21 cellular contexts compared by ENCODE assay signal in genomic region chr2:138272524-138273210, GRCh38.
DNase-seq lines count a peak whose midpoint lies in the region; ATAC-seq and TF ChIP-seq lines count a peak whose summit lies in the region.
"Had no signal": no experiment of that assay in that cellular context is flagged by ENCODE, and none has a peak within 500 bp of the region (broad histone marks: within the 10 kb centered on the region; RNA-seq: fewer than 3 reads in every experiment).

No MANE protein-coding gene starts in this region.

- no peak overlapping the region for H3K4me3 Mint-ChIP-seq in activated naive CD8-positive, alpha-beta T cell treated with anti-CD3 and anti-CD28 coated beads, Interleukin-2, amount 50 U/mL, for 24 hours
- no peak overlapping the region for H3K4me3 Mint-ChIP-seq in activated naive CD8-positive, alpha-beta T cell treated with anti-CD3 and anti-CD28 coated beads for 36 hours
- no peak overlapping the region for H3K4me3 Mint-ChIP-seq in activated CD4-positive, alpha-beta T cell treated with anti-CD3 and anti-CD28 coated beads, Interleukin-2, amount 10 ng/mL, durations not matched to agents 24 days and 14 days
- H3K4me3 Mint-ChIP-seq: B cell, GM23338, IgD-negative memory B cell had no signal

- no peak for DNase-seq in activated naive CD8-positive, alpha-beta T cell treated with anti-CD3 and anti-CD28 coated beads, Interleukin-2, amount 50 U/mL, for 24 hours
- no peak for DNase-seq in activated naive CD8-positive, alpha-beta T cell treated with anti-CD3 and anti-CD28 coated beads for 36 hours
- DNase-seq in mesendoderm (no peak), retina (peak; percentile 24), NK-92 (lab: John Stamatoyannopoulos, UW; ENCODE audit: unreplicated experiment) (no peak)
- DNase-seq in activated CD4-positive, alpha-beta T cell treated with anti-CD3 and anti-CD28 coated beads for 48 hours: no peak
- DNase-seq in activated CD4-positive, alpha-beta T cell treated with anti-CD3 and anti-CD28 coated beads, Interleukin-2, amount 10 ng/mL, durations not matched to agents 24 days and 14 days: no peak
- DNase-seq: DMS 273 treated with DMSO at 0.1 percent for 48 hours, DND-41, HCEC 1CT, Karpas-422, MM.1S, NCI-H1092, NCI-H1436 treated with DMSO at 0.1 percent for 48 hours, NCI-H2029 treated with DMSO at 0.1 percent for 48 hours, NCI-H2171 had no signal

- H3K27me3 Mint-ChIP-seq in activated naive CD8-positive, alpha-beta T cell treated with anti-CD3 and anti-CD28 coated beads, Interleukin-2, amount 50 U/mL, for 24 hours: peaks cover 2% of the 10 kb centered on the region
- H3K27me3 Mint-ChIP-seq in activated naive CD8-positive, alpha-beta T cell treated with anti-CD3 and anti-CD28 coated beads for 36 hours: no peaks in the 10 kb centered on the region
- no peaks in the 10 kb centered on the region for H3K27me3 Mint-ChIP-seq in activated CD4-positive, alpha-beta T cell treated with anti-CD3 and anti-CD28 coated beads, Interleukin-2, amount 10 ng/mL, durations not matched to agents 24 days and 14 days
- H3K27me3 Mint-ChIP-seq: B cell had no signal

- no peak for TF ChIP-seq CTCF in VCaP (conservative IDR thresholded peaks at IDR 0.05)

- H3K79me2 ChIP-seq in mesendoderm (ENCODE audit: control insufficient read depth, insufficient read depth, low read length): no peaks in the 10 kb centered on the region

- no peak overlapping the region for H3K56ac ChIP-seq in mesendoderm (ENCODE audit: low read length)

- no peak overlapping the region for H4K8ac ChIP-seq in mesendoderm (ENCODE audit: low read depth, low read length)

- H4K5ac ChIP-seq in mesendoderm (ENCODE audit: low read length): no peak overlapping the region

- H3K4me3 ChIP-seq in mesendoderm (ENCODE audit: low read length): no peak overlapping the region
- H3K4me3 ChIP-seq: GM23338 had no signal

- intact Hi-C loops in activated CD4-positive, alpha-beta T cell treated with anti-CD3 and anti-CD28 coated beads, Interleukin-2, amount 10 ng/mL, durations not matched to agents 24 days and 14 days (cut with micrococcal nuclease): no loop called here

- H3K9me3 Mint-ChIP-seq in activated naive CD8-positive, alpha-beta T cell treated with anti-CD3 and anti-CD28 coated beads, Interleukin-2, amount 50 U/mL, for 24 hours: no peaks in the 10 kb centered on the region
- H3K9me3 Mint-ChIP-seq in activated naive CD8-positive, alpha-beta T cell treated with anti-CD3 and anti-CD28 coated beads for 36 hours: no peaks in the 10 kb centered on the region
- H3K9me3 Mint-ChIP-seq in activated CD4-positive, alpha-beta T cell treated with anti-CD3 and anti-CD28 coated beads, Interleukin-2, amount 10 ng/mL, durations not matched to agents 24 days and 14 days: no peaks in the 10 kb centered on the region

- H3K9ac ChIP-seq in mesendoderm (ENCODE audit: low read length): no peak overlapping the region

- no peak overlapping the region for H3K27ac Mint-ChIP-seq in activated naive CD8-positive, alpha-beta T cell treated with anti-CD3 and anti-CD28 coated beads, Interleukin-2, amount 50 U/mL, for 24 hours
- no peak overlapping the region for H3K27ac Mint-ChIP-seq in activated naive CD8-positive, alpha-beta T cell treated with anti-CD3 and anti-CD28 coated beads for 36 hours
- H3K27ac Mint-ChIP-seq in activated CD4-positive, alpha-beta T cell treated with anti-CD3 and anti-CD28 coated beads, Interleukin-2, amount 10 ng/mL, durations not matched to agents 24 days and 14 days: no peak overlapping the region
- H3K27ac Mint-ChIP-seq: B cell, IgD-negative memory B cell had no signal

- no peaks in the 10 kb centered on the region for H3K27me3 ChIP-seq in mesendoderm (ENCODE audit: insufficient read depth, low read length, poor library complexity)

- no peak overlapping the region for H2BK15ac ChIP-seq in mesendoderm (replicated peaks; ENCODE audit: low read depth)

- no peak overlapping the region for H3K23ac ChIP-seq in mesendoderm (ENCODE audit: low read length)

- peak overlapping the region; percentile 60 for H3K18ac ChIP-seq in mesendoderm (ENCODE audit: low read length)

- no peak overlapping the region for H2BK120ac ChIP-seq in mesendoderm (ENCODE audit: low read depth, low read length)

- H3K27ac ChIP-seq in VCaP: peak overlapping the region; percentile 23; the same call in 1 of the 2 replicates
- no peak overlapping the region for H3K27ac ChIP-seq in mesendoderm (ENCODE audit: low read depth, low read length)

- peak overlapping the region; percentile 16 for H3K4ac ChIP-seq in mesendoderm (ENCODE audit: low read depth, low read length)

- H2AK5ac ChIP-seq in mesendoderm (ENCODE audit: low read length): no peak overlapping the region

- no CpG with 5 or more reads among the region's 4 CpGs for WGBS in mesendoderm (ENCODE audit: extremely low coverage, insufficient coverage, low lambda C conversion rate)

- H3K4me2 ChIP-seq in mesendoderm (ENCODE audit: low read length): no peak overlapping the region
- H3K4me2 ChIP-seq: GM23338 had no signal

- peak; percentile 36 for ATAC-seq in activated naive CD8-positive, alpha-beta T cell treated with anti-CD3 and anti-CD28 coated beads, Interleukin-2, amount 50 U/mL, for 24 hours
- ATAC-seq: GM23338, Panc1 had no signal

- no peaks in the 10 kb centered on the region for H3K36me3 ChIP-seq in mesendoderm (ENCODE audit: control insufficient read depth, insufficient read depth, low read length)

- no peak overlapping the region for H2BK5ac ChIP-seq in mesendoderm (ENCODE audit: low read length)

- H3K79me1 ChIP-seq in mesendoderm (ENCODE audit: low read length): no peaks in the 10 kb centered on the region

- H3K36me3 Mint-ChIP-seq in activated naive CD8-positive, alpha-beta T cell treated with anti-CD3 and anti-CD28 coated beads, Interleukin-2, amount 50 U/mL, for 24 hours (ENCODE audit: low read depth): no peaks in the 10 kb centered on the region
- H3K36me3 Mint-ChIP-seq in activated naive CD8-positive, alpha-beta T cell treated with anti-CD3 and anti-CD28 coated beads for 36 hours: no peaks in the 10 kb centered on the region
- H3K36me3 Mint-ChIP-seq in activated CD4-positive, alpha-beta T cell treated with anti-CD3 and anti-CD28 coated beads, Interleukin-2, amount 10 ng/mL, durations not matched to agents 24 days and 14 days (ENCODE audit: low read depth): no peaks in the 10 kb centered on the region
- H3K36me3 Mint-ChIP-seq: IgD-negative memory B cell had no signal

- H3K4me1 ChIP-seq in mesendoderm (ENCODE audit: control insufficient read depth, low read depth, low read length): peaks cover 7% of the 10 kb centered on the region

- peaks cover 4% of the 10 kb centered on the region for H3K4me1 Mint-ChIP-seq in activated naive CD8-positive, alpha-beta T cell treated with anti-CD3 and anti-CD28 coated beads, Interleukin-2, amount 50 U/mL, for 24 hours
- peaks cover 4% of the 10 kb centered on the region for H3K4me1 Mint-ChIP-seq in activated naive CD8-positive, alpha-beta T cell treated with anti-CD3 and anti-CD28 coated beads for 36 hours
- H3K4me1 Mint-ChIP-seq in activated CD4-positive, alpha-beta T cell treated with anti-CD3 and anti-CD28 coated beads, Interleukin-2, amount 10 ng/mL, durations not matched to agents 24 days and 14 days: no peaks in the 10 kb centered on the region
- H3K4me1 Mint-ChIP-seq: B cell, IgD-negative memory B cell had no signal
